ENCODE assay signal across 1 cellular context in the genomic region with DNA sequence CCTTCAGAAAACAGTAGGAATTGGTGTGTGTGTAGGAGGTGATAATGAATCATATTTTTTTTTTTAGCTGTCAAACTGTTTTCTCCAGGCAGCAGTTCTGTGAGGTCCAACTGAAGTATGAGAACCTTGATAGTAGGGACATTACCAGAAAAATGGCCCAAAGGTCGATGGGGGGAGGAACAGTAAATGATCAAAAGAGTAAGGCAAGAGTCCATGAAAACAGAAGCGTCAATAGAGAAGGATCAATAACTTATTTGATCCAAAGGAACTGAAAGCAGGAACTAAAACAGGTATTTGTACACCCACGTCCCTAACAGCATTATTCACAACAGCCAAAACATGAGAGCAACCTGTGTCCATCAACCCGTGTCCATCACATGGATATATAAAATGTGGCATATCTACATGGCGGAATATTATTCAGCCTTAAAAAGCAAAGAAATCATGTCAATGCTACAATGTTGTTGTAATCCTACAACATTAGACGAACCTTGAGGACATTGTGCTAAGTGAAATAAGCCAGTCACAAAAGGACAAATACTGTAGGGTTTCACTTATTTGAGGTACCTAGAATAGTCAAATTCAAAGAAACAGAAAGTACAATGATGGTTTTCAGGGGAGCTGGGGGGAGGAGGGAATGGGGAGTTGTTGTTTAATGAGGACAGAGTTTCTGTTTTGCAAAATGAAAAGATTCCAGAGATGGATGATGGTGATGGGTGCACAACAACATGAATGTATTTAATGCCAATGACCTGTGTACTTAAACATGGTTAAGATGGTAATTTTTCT.
TF ChIP-seq lines count a peak whose summit lies in the region.

No MANE protein-coding gene starts in this region.

TF ChIP-seq in GM12878, 131 proteins besides CTCF, POLR2A, EP300 and RAD21 (continued from another document):
- TF ChIP-seq POU2F2 (IDR thresholded peaks at IDR 0.05; ENCODE audit: borderline replicate concordance, low read depth, low read length) (peak; percentile 31; the same call in 1 of the 3 replicates), RUNX3 (IDR thresholded peaks at IDR 0.05; ENCODE audit: low read length) (peak; percentile 32), RELA (IDR thresholded peaks at IDR 0.05; ENCODE audit: borderline replicate concordance, partially characterized antibody) (no peak), SRF (IDR thresholded peaks at IDR 0.05; ENCODE audit: low read depth in 2 of 2, low read length in 2 of 2) (no peak), ATF7 (IDR thresholded peaks at IDR 0.05; ENCODE audit: low read depth) (0 out of 2 replicates have a peak, but pooled peaks have one; percentile 43), SIX5 (IDR thresholded peaks at IDR 0.05; ENCODE audit: low read depth, low read length, severe bottlenecking) (no peak), NFIC (IDR thresholded peaks at IDR 0.05; ENCODE audit: low read depth, low read length) (peak; percentile 29; the same call in 1 of the 2 replicates), IKZF2 (IDR thresholded peaks at IDR 0.05) (peak; percentile 38 to 66; a peak in 2 of 4 replicates), NBN (IDR thresholded peaks at IDR 0.05) (0 out of 2 replicates have a peak, but pooled peaks have one; percentile 32), SUZ12 (IDR thresholded peaks at IDR 0.05; ENCODE audit: unreplicated experiment) (no peak), SPI1 (IDR thresholded peaks at IDR 0.05; ENCODE audit: borderline replicate concordance, insufficient read depth, low read depth, low read length) (peak; percentile 24; the same call in 1 of the 2 replicates), IKZF1 (conservative IDR thresholded peaks at IDR 0.05) (peak; percentile 72), POLR2AphosphoS5 (IDR thresholded peaks at IDR 0.05; ENCODE audit: low read length) (peak; percentile 74), CHD4 (IDR thresholded peaks at IDR 0.05) (no peak), ZNF384 (IDR thresholded peaks at IDR 0.05; ENCODE audit: borderline replicate concordance, low read depth, low read length) (peak; percentile 39; the same call in 1 of the 2 replicates), SREBF2 (IDR thresholded peaks at IDR 0.05; ENCODE audit: low read length) (no peak)
- TF ChIP-seq, protein P1, sequence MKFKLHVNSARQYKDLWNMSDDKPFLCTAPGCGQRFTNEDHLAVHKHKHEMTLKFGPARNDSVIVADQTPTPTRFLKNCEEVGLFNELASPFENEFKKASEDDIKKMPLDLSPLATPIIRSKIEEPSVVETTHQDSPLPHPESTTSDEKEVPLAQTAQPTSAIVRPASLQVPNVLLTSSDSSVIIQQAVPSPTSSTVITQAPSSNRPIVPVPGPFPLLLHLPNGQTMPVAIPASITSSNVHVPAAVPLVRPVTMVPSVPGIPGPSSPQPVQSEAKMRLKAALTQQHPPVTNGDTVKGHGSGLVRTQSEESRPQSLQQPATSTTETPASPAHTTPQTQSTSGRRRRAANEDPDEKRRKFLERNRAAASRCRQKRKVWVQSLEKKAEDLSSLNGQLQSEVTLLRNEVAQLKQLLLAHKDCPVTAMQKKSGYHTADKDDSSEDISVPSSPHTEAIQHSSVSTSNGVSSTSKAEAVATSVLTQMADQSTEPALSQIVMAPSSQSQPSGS (IDR thresholded peaks at IDR 0.05; ENCODE audit: low read length) = 0 out of 2 replicates have a peak, but pooled peaks have one; percentile 17
- TF ChIP-seq, protein P2, sequence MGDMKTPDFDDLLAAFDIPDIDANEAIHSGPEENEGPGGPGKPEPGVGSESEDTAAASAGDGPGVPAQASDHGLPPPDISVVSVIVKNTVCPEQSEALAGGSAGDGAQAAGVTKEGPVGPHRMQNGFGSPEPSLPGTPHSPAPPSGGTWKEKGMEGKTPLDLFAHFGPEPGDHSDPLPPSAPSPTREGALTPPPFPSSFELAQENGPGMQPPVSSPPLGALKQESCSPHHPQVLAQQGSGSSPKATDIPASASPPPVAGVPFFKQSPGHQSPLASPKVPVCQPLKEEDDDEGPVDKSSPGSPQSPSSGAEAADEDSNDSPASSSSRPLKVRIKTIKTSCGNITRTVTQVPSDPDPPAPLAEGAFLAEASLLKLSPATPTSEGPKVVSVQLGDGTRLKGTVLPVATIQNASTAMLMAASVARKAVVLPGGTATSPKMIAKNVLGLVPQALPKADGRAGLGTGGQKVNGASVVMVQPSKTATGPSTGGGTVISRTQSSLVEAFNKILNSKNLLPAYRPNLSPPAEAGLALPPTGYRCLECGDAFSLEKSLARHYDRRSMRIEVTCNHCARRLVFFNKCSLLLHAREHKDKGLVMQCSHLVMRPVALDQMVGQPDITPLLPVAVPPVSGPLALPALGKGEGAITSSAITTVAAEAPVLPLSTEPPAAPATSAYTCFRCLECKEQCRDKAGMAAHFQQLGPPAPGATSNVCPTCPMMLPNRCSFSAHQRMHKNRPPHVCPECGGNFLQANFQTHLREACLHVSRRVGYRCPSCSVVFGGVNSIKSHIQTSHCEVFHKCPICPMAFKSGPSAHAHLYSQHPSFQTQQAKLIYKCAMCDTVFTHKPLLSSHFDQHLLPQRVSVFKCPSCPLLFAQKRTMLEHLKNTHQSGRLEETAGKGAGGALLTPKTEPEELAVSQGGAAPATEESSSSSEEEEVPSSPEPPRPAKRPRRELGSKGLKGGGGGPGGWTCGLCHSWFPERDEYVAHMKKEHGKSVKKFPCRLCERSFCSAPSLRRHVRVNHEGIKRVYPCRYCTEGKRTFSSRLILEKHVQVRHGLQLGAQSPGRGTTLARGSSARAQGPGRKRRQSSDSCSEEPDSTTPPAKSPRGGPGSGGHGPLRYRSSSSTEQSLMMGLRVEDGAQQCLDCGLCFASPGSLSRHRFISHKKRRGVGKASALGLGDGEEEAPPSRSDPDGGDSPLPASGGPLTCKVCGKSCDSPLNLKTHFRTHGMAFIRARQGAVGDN (IDR thresholded peaks at IDR 0.05) = 0 out of 2 replicates have a peak, but pooled peaks have one; percentile 48
- TF ChIP-seq, protein P3, sequence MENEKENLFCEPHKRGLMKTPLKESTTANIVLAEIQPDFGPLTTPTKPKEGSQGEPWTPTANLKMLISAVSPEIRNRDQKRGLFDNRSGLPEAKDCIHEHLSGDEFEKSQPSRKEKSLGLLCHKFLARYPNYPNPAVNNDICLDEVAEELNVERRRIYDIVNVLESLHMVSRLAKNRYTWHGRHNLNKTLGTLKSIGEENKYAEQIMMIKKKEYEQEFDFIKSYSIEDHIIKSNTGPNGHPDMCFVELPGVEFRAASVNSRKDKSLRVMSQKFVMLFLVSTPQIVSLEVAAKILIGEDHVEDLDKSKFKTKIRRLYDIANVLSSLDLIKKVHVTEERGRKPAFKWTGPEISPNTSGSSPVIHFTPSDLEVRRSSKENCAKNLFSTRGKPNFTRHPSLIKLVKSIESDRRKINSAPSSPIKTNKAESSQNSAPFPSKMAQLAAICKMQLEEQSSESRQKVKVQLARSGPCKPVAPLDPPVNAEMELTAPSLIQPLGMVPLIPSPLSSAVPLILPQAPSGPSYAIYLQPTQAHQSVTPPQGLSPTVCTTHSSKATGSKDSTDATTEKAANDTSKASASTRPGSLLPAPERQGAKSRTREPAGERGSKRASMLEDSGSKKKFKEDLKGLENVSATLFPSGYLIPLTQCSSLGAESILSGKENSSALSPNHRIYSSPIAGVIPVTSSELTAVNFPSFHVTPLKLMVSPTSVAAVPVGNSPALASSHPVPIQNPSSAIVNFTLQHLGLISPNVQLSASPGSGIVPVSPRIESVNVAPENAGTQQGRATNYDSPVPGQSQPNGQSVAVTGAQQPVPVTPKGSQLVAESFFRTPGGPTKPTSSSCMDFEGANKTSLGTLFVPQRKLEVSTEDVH (IDR thresholded peaks at IDR 0.05; ENCODE audit: low read depth, partially characterized antibody) = no peak
- TF ChIP-seq, protein P4, sequence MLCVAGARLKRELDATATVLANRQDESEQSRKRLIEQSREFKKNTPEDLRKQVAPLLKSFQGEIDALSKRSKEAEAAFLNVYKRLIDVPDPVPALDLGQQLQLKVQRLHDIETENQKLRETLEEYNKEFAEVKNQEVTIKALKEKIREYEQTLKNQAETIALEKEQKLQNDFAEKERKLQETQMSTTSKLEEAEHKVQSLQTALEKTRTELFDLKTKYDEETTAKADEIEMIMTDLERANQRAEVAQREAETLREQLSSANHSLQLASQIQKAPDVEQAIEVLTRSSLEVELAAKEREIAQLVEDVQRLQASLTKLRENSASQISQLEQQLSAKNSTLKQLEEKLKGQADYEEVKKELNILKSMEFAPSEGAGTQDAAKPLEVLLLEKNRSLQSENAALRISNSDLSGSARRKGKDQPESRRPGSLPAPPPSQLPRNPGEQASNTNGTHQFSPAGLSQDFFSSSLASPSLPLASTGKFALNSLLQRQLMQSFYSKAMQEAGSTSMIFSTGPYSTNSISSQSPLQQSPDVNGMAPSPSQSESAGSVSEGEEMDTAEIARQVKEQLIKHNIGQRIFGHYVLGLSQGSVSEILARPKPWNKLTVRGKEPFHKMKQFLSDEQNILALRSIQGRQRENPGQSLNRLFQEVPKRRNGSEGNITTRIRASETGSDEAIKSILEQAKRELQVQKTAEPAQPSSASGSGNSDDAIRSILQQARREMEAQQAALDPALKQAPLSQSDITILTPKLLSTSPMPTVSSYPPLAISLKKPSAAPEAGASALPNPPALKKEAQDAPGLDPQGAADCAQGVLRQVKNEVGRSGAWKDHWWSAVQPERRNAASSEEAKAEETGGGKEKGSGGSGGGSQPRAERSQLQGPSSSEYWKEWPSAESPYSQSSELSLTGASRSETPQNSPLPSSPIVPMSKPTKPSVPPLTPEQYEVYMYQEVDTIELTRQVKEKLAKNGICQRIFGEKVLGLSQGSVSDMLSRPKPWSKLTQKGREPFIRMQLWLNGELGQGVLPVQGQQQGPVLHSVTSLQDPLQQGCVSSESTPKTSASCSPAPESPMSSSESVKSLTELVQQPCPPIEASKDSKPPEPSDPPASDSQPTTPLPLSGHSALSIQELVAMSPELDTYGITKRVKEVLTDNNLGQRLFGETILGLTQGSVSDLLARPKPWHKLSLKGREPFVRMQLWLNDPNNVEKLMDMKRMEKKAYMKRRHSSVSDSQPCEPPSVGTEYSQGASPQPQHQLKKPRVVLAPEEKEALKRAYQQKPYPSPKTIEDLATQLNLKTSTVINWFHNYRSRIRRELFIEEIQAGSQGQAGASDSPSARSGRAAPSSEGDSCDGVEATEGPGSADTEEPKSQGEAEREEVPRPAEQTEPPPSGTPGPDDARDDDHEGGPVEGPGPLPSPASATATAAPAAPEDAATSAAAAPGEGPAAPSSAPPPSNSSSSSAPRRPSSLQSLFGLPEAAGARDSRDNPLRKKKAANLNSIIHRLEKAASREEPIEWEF (IDR thresholded peaks at IDR 0.05; ENCODE audit: insufficient replicate concordance, low read depth, low read length) = peak; percentile 97
- TF ChIP-seq, protein P5, sequence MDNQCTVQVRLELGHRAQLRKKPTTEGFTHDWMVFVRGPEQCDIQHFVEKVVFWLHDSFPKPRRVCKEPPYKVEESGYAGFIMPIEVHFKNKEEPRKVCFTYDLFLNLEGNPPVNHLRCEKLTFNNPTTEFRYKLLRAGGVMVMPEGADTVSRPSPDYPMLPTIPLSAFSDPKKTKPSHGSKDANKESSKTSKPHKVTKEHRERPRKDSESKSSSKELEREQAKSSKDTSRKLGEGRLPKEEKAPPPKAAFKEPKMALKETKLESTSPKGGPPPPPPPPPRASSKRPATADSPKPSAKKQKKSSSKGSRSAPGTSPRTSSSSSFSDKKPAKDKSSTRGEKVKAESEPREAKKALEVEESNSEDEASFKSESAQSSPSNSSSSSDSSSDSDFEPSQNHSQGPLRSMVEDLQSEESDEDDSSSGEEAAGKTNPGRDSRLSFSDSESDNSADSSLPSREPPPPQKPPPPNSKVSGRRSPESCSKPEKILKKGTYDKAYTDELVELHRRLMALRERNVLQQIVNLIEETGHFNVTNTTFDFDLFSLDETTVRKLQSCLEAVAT (IDR thresholded peaks at IDR 0.05) = no peak
- TF ChIP-seq, protein P6, sequence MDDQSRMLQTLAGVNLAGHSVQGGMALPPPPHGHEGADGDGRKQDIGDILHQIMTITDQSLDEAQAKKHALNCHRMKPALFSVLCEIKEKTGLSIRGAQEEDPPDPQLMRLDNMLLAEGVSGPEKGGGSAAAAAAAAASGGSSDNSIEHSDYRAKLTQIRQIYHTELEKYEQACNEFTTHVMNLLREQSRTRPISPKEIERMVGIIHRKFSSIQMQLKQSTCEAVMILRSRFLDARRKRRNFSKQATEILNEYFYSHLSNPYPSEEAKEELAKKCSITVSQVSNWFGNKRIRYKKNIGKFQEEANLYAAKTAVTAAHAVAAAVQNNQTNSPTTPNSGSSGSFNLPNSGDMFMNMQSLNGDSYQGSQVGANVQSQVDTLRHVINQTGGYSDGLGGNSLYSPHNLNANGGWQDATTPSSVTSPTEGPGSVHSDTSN (IDR thresholded peaks at IDR 0.05; ENCODE audit: insufficient replicate concordance, low read depth, low read length) = no peak
